In the genomic region with DNA sequence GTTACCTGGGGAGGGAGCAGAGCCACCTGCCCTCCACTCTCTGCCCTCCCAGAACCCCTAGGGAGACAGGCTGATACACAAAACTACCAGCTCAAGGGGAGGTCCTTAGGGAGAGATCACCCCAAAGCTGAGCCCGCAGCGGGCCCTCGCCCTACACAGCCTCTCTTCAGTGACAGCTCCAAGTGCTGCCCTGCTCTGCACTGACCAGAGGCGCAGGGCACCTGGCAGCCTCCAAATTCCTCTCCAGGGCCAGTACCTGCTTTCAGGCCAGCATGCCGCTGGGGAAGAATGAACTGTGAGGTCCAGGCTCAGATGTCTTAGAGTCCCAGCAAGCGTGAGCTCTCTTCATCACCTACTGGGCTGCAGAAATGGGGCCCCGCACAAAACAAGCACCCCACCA, we compare ENCODE assay signal across 1 cellular context.
TF ChIP-seq lines count a peak whose summit lies in the region.

No MANE protein-coding gene starts in this region.

TF ChIP-seq in GM23338, 12 proteins besides CTCF, POLR2A, EP300 and RAD21 (continued from another document):
- TF ChIP-seq ETS1 (IDR thresholded peaks at IDR 0.05) = no peak
- TF ChIP-seq ZNF114 (CRISPR knock-in tag; IDR thresholded peaks at IDR 0.05) = no peak
- no peak for TF ChIP-seq ZNF462 (CRISPR knock-in tag; IDR thresholded peaks at IDR 0.05)
- no peak for TF ChIP-seq NANOG (IDR thresholded peaks at IDR 0.05; ENCODE audit: borderline replicate concordance)
- no peak for TF ChIP-seq EZH2 (IDR thresholded peaks at IDR 0.05; ENCODE audit: low read depth, unreplicated experiment)
- no peak for TF ChIP-seq REST (IDR thresholded peaks at IDR 0.05; ENCODE audit: unreplicated experiment)
- TF ChIP-seq EZH2phosphoT487 (IDR thresholded peaks at IDR 0.05; ENCODE audit: unreplicated experiment) = no peak
- no peak for TF ChIP-seq CREB1 (CRISPR knock-in tag; IDR thresholded peaks at IDR 0.05; ENCODE audit: low read depth)
- TF ChIP-seq STAT1 (IDR thresholded peaks at IDR 0.05; ENCODE audit: unreplicated experiment) = no peak
- no peak for TF ChIP-seq POLR2AphosphoS5 (IDR thresholded peaks at IDR 0.05; ENCODE audit: low read depth)
- TF ChIP-seq JUNB (IDR thresholded peaks at IDR 0.05; ENCODE audit: unreplicated experiment) = no peak
